9 cellular contexts compared by ENCODE assay signal in the genomic region with DNA sequence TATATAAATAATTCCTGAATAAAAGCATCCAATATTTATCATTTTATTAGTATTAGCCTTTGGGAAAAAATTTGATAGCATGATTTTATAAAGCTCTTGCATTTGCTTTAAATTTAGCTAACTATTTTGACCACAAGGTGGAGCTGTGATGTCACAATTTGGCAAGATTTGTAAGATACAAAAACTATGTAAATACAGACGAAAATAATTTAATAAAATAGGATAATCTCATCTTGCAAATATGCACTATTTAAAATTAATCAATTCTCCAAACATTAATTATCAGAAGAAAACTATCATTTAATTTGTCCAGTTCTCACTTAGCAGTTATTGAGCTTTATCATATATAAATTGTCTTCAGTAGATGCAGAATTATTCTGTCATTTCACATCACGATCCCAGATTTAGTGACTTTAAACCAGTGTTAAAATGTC.
DNase-seq lines count a peak whose midpoint lies in the region; ATAC-seq, FAIRE-seq and TF ChIP-seq lines count a peak whose summit lies in the region.
"Had no signal": no experiment of that assay in that cellular context is flagged by ENCODE, and none has a peak within 500 bp of the region (broad histone marks: within the 10 kb centered on the region; RNA-seq: fewer than 3 reads in every experiment).

No MANE protein-coding gene starts in this region.

- H3K4me3 ChIP-seq in fibroblast of pulmonary artery (replicated peaks; ENCODE audit: low read depth, low read length) (no peak overlapping the region), small intestine (ENCODE audit: low read depth in 1 of 2, low read length in 2 of 2) (no peak overlapping the region)

- H3K4me3 Mint-ChIP-seq in activated T-cell treated with anti-CD3 and anti-CD28 coated beads, Interleukin-2, amount 50 U/mL, for 4 hours = no peak overlapping the region
- H3K4me3 Mint-ChIP-seq: activated naive CD4-positive, alpha-beta T cell treated with anti-CD3 and anti-CD28 coated beads, Interleukin-2, amount 50 U/mL, for 24 hours had no signal

- H3K36me3 Mint-ChIP-seq in activated T-cell treated with anti-CD3 and anti-CD28 coated beads, Interleukin-2, amount 50 U/mL, for 4 hours (ENCODE audit: insufficient read depth) = no peaks in the 10 kb centered on the region
- H3K36me3 Mint-ChIP-seq: activated naive CD4-positive, alpha-beta T cell treated with anti-CD3 and anti-CD28 coated beads, Interleukin-2, amount 50 U/mL, for 24 hours had no signal

- no peaks in the 10 kb centered on the region for H3K27me3 Mint-ChIP-seq in activated T-cell treated with anti-CD3 and anti-CD28 coated beads, Interleukin-2, amount 50 U/mL, for 4 hours (ENCODE audit: low read depth)
- H3K27me3 Mint-ChIP-seq: activated naive CD4-positive, alpha-beta T cell treated with anti-CD3 and anti-CD28 coated beads, Interleukin-2, amount 50 U/mL, for 24 hours had no signal

- TF ChIP-seq CTCF in fibroblast of pulmonary artery (IDR thresholded peaks at IDR 0.05; ENCODE audit: low read length, missing control alignments) = peak; percentile 57

- H3K9me3 ChIP-seq in small intestine (ENCODE audit: control insufficient read depth, low read depth) = no peaks in the 10 kb centered on the region

- peak; percentile 95 for FAIRE-seq in small intestine (lab: Jason Lieb, UNC)

- H3K27me3 ChIP-seq in small intestine (ENCODE audit: control insufficient read depth in 2 of 2, insufficient read depth in 2 of 2, low read length in 2 of 2) = no peaks in the 10 kb centered on the region

- no peak overlapping the region for H3K27ac ChIP-seq in small intestine (ENCODE audit: low read depth in 1 of 2, low read length in 1 of 2)

- H3K4me1 ChIP-seq in small intestine (ENCODE audit: control insufficient read depth in 2 of 2, insufficient read depth in 1 of 2, low read depth in 1 of 2, low read length in 1 of 2) = no peaks in the 10 kb centered on the region

- H3K9me3 Mint-ChIP-seq in activated T-cell treated with anti-CD3 and anti-CD28 coated beads, Interleukin-2, amount 50 U/mL, for 4 hours = no peaks in the 10 kb centered on the region
- H3K9me3 Mint-ChIP-seq: activated naive CD4-positive, alpha-beta T cell treated with anti-CD3 and anti-CD28 coated beads, Interleukin-2, amount 50 U/mL, for 24 hours had no signal

- H3K4me1 Mint-ChIP-seq in activated T-cell treated with anti-CD3 and anti-CD28 coated beads, Interleukin-2, amount 50 U/mL, for 4 hours (ENCODE audit: low read depth) = no peaks in the 10 kb centered on the region
- H3K4me1 Mint-ChIP-seq: activated naive CD4-positive, alpha-beta T cell treated with anti-CD3 and anti-CD28 coated beads, Interleukin-2, amount 50 U/mL, for 24 hours had no signal

- H3K36me3 ChIP-seq in small intestine (ENCODE audit: control insufficient read depth in 2 of 2, insufficient read depth in 2 of 2, low read length in 2 of 2) = no peaks in the 10 kb centered on the region

- no peak for ATAC-seq in activated T-cell treated with anti-CD3 and anti-CD28 coated beads, Interleukin-2, amount 50 U/mL, for 4 hours

- peak; percentile 8 for DNase-seq in NCI-H2029 (lab: John Stamatoyannopoulos, UW)
- DNase-seq in NCI-H2029 treated with DMSO at 0.1 percent for 48 hours (lab: John Stamatoyannopoulos, UW) = no peak
- DNase-seq in HT1080 (ENCODE audit: low read depth) = peak; percentile 41
- peak; percentile 63 for DNase-seq in RPMI7951 (ENCODE audit: low read depth)
- peak; percentile 89 for DNase-seq in fibroblast of pulmonary artery (ENCODE audit: low read depth)
- DNase-seq in small intestine = peak; percentile 59
- DNase-seq in stimulated activated CD4-positive, alpha-beta T cell treated with anti-CD3 and anti-CD28 coated beads, Interleukin-2, amount 100 ng/mL, for 24 hours = no peak
- no peak for DNase-seq in activated T-cell treated with anti-CD3 and anti-CD28 coated beads, Interleukin-2, amount 50 U/mL, for 4 hours

- WGBS in small intestine, 3 donors = 33 to 37% (median 34%) methylated on average over 2 of the region's 2 CpGs

Comparison
In these comparisons a context has a peak if more than half of its experiments do, and no peak if none do; other contexts are left out.
1. DNase-seq: peak in NCI-H2029 (single experiment), HT1080 (single experiment), RPMI7951 (single experiment), fibroblast of pulmonary artery (single experiment) and small intestine (single experiment); none in NCI-H2029 treated with DMSO at 0.1 percent for 48 hours (single experiment), stimulated activated CD4-positive, alpha-beta T cell treated with anti-CD3 and anti-CD28 coated beads, Interleukin-2, amount 100 ng/mL, for 24 hours (0 of 2) and activated T-cell treated with anti-CD3 and anti-CD28 coated beads, Interleukin-2, amount 50 U/mL, for 4 hours (single experiment).